8 cellular contexts compared by ENCODE assay signal in genomic region chr16:70737377-70738082, GRCh38. TPM values are rescaled to one million over a fixed set of nuclear protein-coding genes. Genes with fewer than 3 reads are reported as not detected.
DNase-seq lines count a peak whose midpoint lies in the region; ATAC-seq and TF ChIP-seq lines count a peak whose summit lies in the region.

No MANE protein-coding gene starts in this region.

- no peak overlapping the region for H3K4me3 ChIP-seq in lower lobe of right lung

- intact Hi-C loops in lower lobe of right lung (cut with DNase I), result no loop called here

- peaks cover 71% of the 10 kb centered on the region for H3K4me1 ChIP-seq in lower lobe of right lung

- peaks cover 12% of the 10 kb centered on the region for H3K36me3 ChIP-seq in lower lobe of right lung

- no peaks in the 10 kb centered on the region for H3K27me3 Mint-ChIP-seq in stimulated activated memory B cell treated with anti-CD40 and anti-IgM and Interleukin-4, amounts not matched to agents 10 μg/mL and 1 μg/mL and 100 μg/mL, for 72 hours
- no peaks in the 10 kb centered on the region for H3K27me3 Mint-ChIP-seq in progenitor cell of endocrine pancreas

- ATAC-seq in HG03025 (IDR thresholded peaks at IDR 0.05; ENCODE audit: low FRiP score, unreplicated experiment), result peak; percentile 81
- ATAC-seq in lower lobe of right lung, result peak; percentile 71 to 74
- ATAC-seq in stimulated activated memory B cell treated with anti-CD40 and anti-IgM and Interleukin-4, amounts not matched to agents 10 μg/mL and 1 μg/mL and 100 μg/mL, for 72 hours, result peak; percentile 93

- peak overlapping the region; percentile 93 for H3K27ac Mint-ChIP-seq in stimulated activated memory B cell treated with anti-CD40 and anti-IgM and Interleukin-4, amounts not matched to agents 10 μg/mL and 1 μg/mL and 100 μg/mL, for 72 hours
- no peak overlapping the region for H3K27ac Mint-ChIP-seq in progenitor cell of endocrine pancreas

- H3K36me3 Mint-ChIP-seq in stimulated activated memory B cell treated with anti-CD40 and anti-IgM and Interleukin-4, amounts not matched to agents 10 μg/mL and 1 μg/mL and 100 μg/mL, for 72 hours, result peaks cover 63% of the 10 kb centered on the region
- peaks cover 7% of the 10 kb centered on the region for H3K36me3 Mint-ChIP-seq in progenitor cell of endocrine pancreas (ENCODE audit: insufficient read depth)

- H3K27me3 ChIP-seq in lower lobe of right lung (ENCODE audit: low read depth), result no peaks in the 10 kb centered on the region

- DNase-seq in T-helper 22 cell (ENCODE audit: low read depth), result peak; percentile 30
- peak; percentile 99 for DNase-seq in brain pericyte (ENCODE audit: low read depth, low spot score)
- DNase-seq in lower lobe of right lung, result peak; percentile 73
- DNase-seq in NCI-H1930 (lab: John Stamatoyannopoulos, UW), result no peak
- no peak for DNase-seq in progenitor cell of endocrine pancreas (ENCODE audit: low spot score, unreplicated experiment)

- no peaks in the 10 kb centered on the region for H3K9me3 ChIP-seq in lower lobe of right lung

- H3K4me1 Mint-ChIP-seq in stimulated activated memory B cell treated with anti-CD40 and anti-IgM and Interleukin-4, amounts not matched to agents 10 μg/mL and 1 μg/mL and 100 μg/mL, for 72 hours, result peaks cover 36% of the 10 kb centered on the region
- no peaks in the 10 kb centered on the region for H3K4me1 Mint-ChIP-seq in progenitor cell of endocrine pancreas (ENCODE audit: low read depth)

- TF ChIP-seq POLR2A in GM18526 (IDR thresholded peaks at IDR 0.05; ENCODE audit: extremely low read depth, insufficient read length), result peak; percentile 49

- H3K9me3 Mint-ChIP-seq in stimulated activated memory B cell treated with anti-CD40 and anti-IgM and Interleukin-4, amounts not matched to agents 10 μg/mL and 1 μg/mL and 100 μg/mL, for 72 hours, result no peaks in the 10 kb centered on the region
- H3K9me3 Mint-ChIP-seq in progenitor cell of endocrine pancreas (ENCODE audit: low read depth), result no peaks in the 10 kb centered on the region

- H3K27ac ChIP-seq in lower lobe of right lung, result peak overlapping the region; percentile 80

- H3K4me3 Mint-ChIP-seq in stimulated activated memory B cell treated with anti-CD40 and anti-IgM and Interleukin-4, amounts not matched to agents 10 μg/mL and 1 μg/mL and 100 μg/mL, for 72 hours, result peak overlapping the region; percentile 27
- no peak overlapping the region for H3K4me3 Mint-ChIP-seq in progenitor cell of endocrine pancreas (ENCODE audit: low read depth)

- TF ChIP-seq CTCF in lower lobe of right lung (IDR thresholded peaks at IDR 0.05), result no peak
- no peak for TF ChIP-seq CTCF in progenitor cell of endocrine pancreas (IDR thresholded peaks at IDR 0.05; ENCODE audit: unreplicated experiment)

RNA-seq across cellular contexts. Expression of gene MTSS2, which starts 51.7 kb away (rescaled TPM):
- total RNA-seq in lower lobe of right lung (60.8 TPM), progenitor cell of endocrine pancreas (55.0 and 57.1 TPM in 2 replicates)

Comparison
In these comparisons a context has a peak if more than half of its experiments do, and no peak if none do; other contexts are left out.
1. DNase-seq: peak in T-helper 22 cell (single experiment), brain pericyte (single experiment) and lower lobe of right lung (single experiment); none in NCI-H1930 (0 of 2) and progenitor cell of endocrine pancreas (single experiment).
2. Peak in every context shown above with its lines, with median percentiles within 50 percentile points of each other: ATAC-seq.